Comparison of ENCODE assay signal across 8 cellular contexts in genomic region chr1:8560611-8561544, GRCh38.
DNase-seq lines count a peak whose midpoint lies in the region; ATAC-seq and TF ChIP-seq lines count a peak whose summit lies in the region.

No MANE protein-coding gene starts in this region.

- BruUV-seq in Panc1 (replicated peaks; lab: Mats Ljungman, UMichigan), result no TSS peak

- H3K27ac ChIP-seq in 22Rv1 (no peak overlapping the region), DND-41 (ENCODE audit: low read length) (no peak overlapping the region), Panc1 (ENCODE audit: low read length) (no peak overlapping the region), breast epithelium (peak overlapping the region in 1 of 2 donors; percentile 2), suprapubic skin (no peak overlapping the region)

- ATAC-seq in DND-41 (ENCODE audit: insufficient read depth, low read depth) (peak; percentile 77), Panc1 (peak; percentile 80), GM21526 (IDR thresholded peaks at IDR 0.05; ENCODE audit: low FRiP score, unreplicated experiment) (no peak)

- peak; percentile 34 for DNase-seq in DND-41
- DNase-seq in Panc1 (ENCODE audit: low read depth, low spot score), result no peak
- DNase-seq in breast epithelium (ENCODE audit: low spot score in 2 of 2), result no peak
- DNase-seq in kidney tubule cell (ENCODE audit: low spot score), result peak; percentile 73
- DNase-seq in suprapubic skin (ENCODE audit: low spot score in 2 of 2), result no peak

- H3K27me3 ChIP-seq in DND-41 (ENCODE audit: insufficient read depth, low read length, poor library complexity), result no peaks in the 10 kb centered on the region
- H3K27me3 ChIP-seq in Panc1 (ENCODE audit: control insufficient read depth, insufficient read depth, low read length), result no peaks in the 10 kb centered on the region
- H3K27me3 ChIP-seq in breast epithelium, result no peaks in the 10 kb centered on the region
- no peaks in the 10 kb centered on the region for H3K27me3 ChIP-seq in suprapubic skin

- peaks cover 14% of the 10 kb centered on the region; the same call in 1 of the 2 replicates for H4K20me1 ChIP-seq in DND-41 (ENCODE audit: insufficient read depth, low read length)

- H2AFZ ChIP-seq in DND-41 (ENCODE audit: low read depth, low read length), result no peak overlapping the region

- WGBS in suprapubic skin, result 43% methylated on average over 2 of the region's 2 CpGs

- H3K79me2 ChIP-seq in DND-41 (ENCODE audit: insufficient read depth, low read length), result 0 out of 2 replicates have a peak, but pooled peaks cover 3% of the 10 kb centered on the region

- CTCF ChIA-PET in Panc1 (lab: Charles Lee), result interaction anchor here (0.9 to 1.6 kb wide), 4 partner anchors 9 to 167 kb away, joined by 3 to 5 read pairs (median 4); no protein-coding TSS in a partner anchor

- POLR2A ChIA-PET in Panc1 (lab: Charles Lee), result interaction anchor here (0.5 kb wide), 1 partner anchor 91 kb away, joined by 3 read pairs; no protein-coding TSS in a partner anchor

- H3K4me1 ChIP-seq in DND-41 (ENCODE audit: insufficient read depth, low read length) (no peaks in the 10 kb centered on the region), Panc1 (ENCODE audit: control insufficient read depth, insufficient read depth, low read length) (peaks cover 46% of the 10 kb centered on the region), breast epithelium (no peaks in the 10 kb centered on the region), suprapubic skin (peaks cover 8% of the 10 kb centered on the region)

- H3K9me3 ChIP-seq in DND-41 (ENCODE audit: insufficient read depth, low read length, severe bottlenecking) (no peaks in the 10 kb centered on the region), Panc1 (ENCODE audit: control insufficient read depth, insufficient read depth, low read depth, low read length) (no peaks in the 10 kb centered on the region), breast epithelium (no peaks in the 10 kb centered on the region), suprapubic skin (no peaks in the 10 kb centered on the region)

- TF ChIP-seq EP300 in Ishikawa (IDR thresholded peaks at IDR 0.05; ENCODE audit: borderline replicate concordance), result no peak
- no peak for TF ChIP-seq EP300 in suprapubic skin (IDR thresholded peaks at IDR 0.05)

- H3K4me3 ChIP-seq in DND-41 (ENCODE audit: low read depth in 1 of 2, low read length in 2 of 2), result no peak overlapping the region
- H3K4me3 ChIP-seq in Panc1 (ENCODE audit: low read depth in 2 of 2, low read length in 2 of 2), result no peak overlapping the region
- H3K4me3 ChIP-seq in breast epithelium, result no peak overlapping the region
- H3K4me3 ChIP-seq in suprapubic skin, result no peak overlapping the region

- TF ChIP-seq POLR2A in breast epithelium (IDR thresholded peaks at IDR 0.05) (no peak), suprapubic skin (IDR thresholded peaks at IDR 0.05) (no peak)

- no peak overlapping the region for H3K4me2 ChIP-seq in DND-41 (ENCODE audit: insufficient read depth, low read length)

- intact Hi-C loops in Panc1 (cut with micrococcal nuclease; ENCODE audit: unreplicated experiment), result loop anchor here (1.0 to 2.0 kb wide), 2 partner anchors 110 to 165 kb away; no protein-coding TSS in a partner anchor
- intact Hi-C loops in breast epithelium (cut with DNase I; ENCODE audit: low total_unique reads), result no loop called here

- TF ChIP-seq CTCF in 22Rv1 (IDR thresholded peaks at IDR 0.05) (peak; percentile 91), DND-41 (IDR thresholded peaks at IDR 0.05; ENCODE audit: borderline replicate concordance, extremely low read depth, low read length, poor library complexity, severe bottlenecking) (peak; percentile 96), Panc1 (IDR thresholded peaks at IDR 0.05) (peak; percentile 82; the same call in 1 of the 2 replicates), breast epithelium (IDR thresholded peaks at IDR 0.05) (peak; percentile 89 to 94 (median 90)), suprapubic skin (IDR thresholded peaks at IDR 0.05) (peak; percentile 83 to 91)

- in situ Hi-C loops in Panc1 (cut with HindIII; ENCODE audit: low pct_unique_long_range_greater_than_20kb, low sequenced_read_pairs), result no loop called here

- H3K36me3 ChIP-seq in DND-41 (ENCODE audit: insufficient read depth, low read length) (peaks cover 2% of the 10 kb centered on the region; the same call in 1 of the 2 replicates), Panc1 (ENCODE audit: control insufficient read depth, insufficient read depth, low read length) (no peaks in the 10 kb centered on the region), breast epithelium (no peaks in the 10 kb centered on the region), suprapubic skin (no peaks in the 10 kb centered on the region)

- peak; percentile 90 for TF ChIP-seq RAD21 in Ishikawa (IDR thresholded peaks at IDR 0.05; ENCODE audit: low read depth)

- H3K9ac ChIP-seq in DND-41 (ENCODE audit: low read depth, low read length), result no peak overlapping the region

TF ChIP-seq in Ishikawa, 13 proteins besides CTCF, POLR2A, EP300 and RAD21:
- no peak for TF ChIP-seq YY1 (IDR thresholded peaks at IDR 0.05; ENCODE audit: low read depth)
- TF ChIP-seq REST (IDR thresholded peaks at IDR 0.05; ENCODE audit: low read depth), result no peak
- TF ChIP-seq EGR1 (IDR thresholded peaks at IDR 0.05), result no peak
- TF ChIP-seq USF1 (IDR thresholded peaks at IDR 0.05), result no peak
- TF ChIP-seq CREB1 (IDR thresholded peaks at IDR 0.05; ENCODE audit: low read depth), result no peak
- no peak for TF ChIP-seq NFIC (IDR thresholded peaks at IDR 0.05)

Comparison
In these comparisons a context has a peak if more than half of its experiments do, and no peak if none do; other contexts are left out.
1. DNase-seq: peak in DND-41 (single experiment) and kidney tubule cell (single experiment); none in Panc1 (single experiment), breast epithelium (0 of 2) and suprapubic skin (0 of 2).
2. Peak in every context shown above with its lines, with median percentiles within 50 percentile points of each other: CTCF ChIP-seq.